ENCODE assay signal across 2 cellular contexts in the genomic region with DNA sequence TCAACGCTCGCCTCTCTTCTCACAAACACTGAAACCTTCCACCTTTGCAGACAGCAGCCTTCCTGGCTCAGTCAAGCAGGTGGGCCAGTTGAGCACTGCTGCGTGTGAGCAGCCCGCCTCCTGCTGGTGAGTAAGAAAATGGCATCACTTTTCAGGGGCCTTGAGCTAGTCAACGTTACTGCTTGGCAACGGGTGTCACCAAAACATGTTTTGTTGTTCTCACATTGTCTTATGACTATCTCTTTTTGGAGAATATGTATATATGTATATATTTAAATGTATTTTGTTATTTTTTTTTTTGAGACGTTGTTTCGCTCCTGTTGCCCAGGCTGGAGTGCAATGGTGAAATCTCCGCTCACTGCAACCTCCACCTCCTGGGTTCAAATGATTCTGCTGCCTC.
TF ChIP-seq lines count a peak whose summit lies in the region.

No MANE protein-coding gene starts in this region.

TF ChIP-seq in GM23338, 12 proteins besides CTCF, POLR2A, EP300 and RAD21 (continued from another document):
- TF ChIP-seq, protein P1, sequence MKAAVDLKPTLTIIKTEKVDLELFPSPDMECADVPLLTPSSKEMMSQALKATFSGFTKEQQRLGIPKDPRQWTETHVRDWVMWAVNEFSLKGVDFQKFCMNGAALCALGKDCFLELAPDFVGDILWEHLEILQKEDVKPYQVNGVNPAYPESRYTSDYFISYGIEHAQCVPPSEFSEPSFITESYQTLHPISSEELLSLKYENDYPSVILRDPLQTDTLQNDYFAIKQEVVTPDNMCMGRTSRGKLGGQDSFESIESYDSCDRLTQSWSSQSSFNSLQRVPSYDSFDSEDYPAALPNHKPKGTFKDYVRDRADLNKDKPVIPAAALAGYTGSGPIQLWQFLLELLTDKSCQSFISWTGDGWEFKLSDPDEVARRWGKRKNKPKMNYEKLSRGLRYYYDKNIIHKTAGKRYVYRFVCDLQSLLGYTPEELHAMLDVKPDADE (IDR thresholded peaks at IDR 0.05) = no peak
- TF ChIP-seq, protein P2, sequence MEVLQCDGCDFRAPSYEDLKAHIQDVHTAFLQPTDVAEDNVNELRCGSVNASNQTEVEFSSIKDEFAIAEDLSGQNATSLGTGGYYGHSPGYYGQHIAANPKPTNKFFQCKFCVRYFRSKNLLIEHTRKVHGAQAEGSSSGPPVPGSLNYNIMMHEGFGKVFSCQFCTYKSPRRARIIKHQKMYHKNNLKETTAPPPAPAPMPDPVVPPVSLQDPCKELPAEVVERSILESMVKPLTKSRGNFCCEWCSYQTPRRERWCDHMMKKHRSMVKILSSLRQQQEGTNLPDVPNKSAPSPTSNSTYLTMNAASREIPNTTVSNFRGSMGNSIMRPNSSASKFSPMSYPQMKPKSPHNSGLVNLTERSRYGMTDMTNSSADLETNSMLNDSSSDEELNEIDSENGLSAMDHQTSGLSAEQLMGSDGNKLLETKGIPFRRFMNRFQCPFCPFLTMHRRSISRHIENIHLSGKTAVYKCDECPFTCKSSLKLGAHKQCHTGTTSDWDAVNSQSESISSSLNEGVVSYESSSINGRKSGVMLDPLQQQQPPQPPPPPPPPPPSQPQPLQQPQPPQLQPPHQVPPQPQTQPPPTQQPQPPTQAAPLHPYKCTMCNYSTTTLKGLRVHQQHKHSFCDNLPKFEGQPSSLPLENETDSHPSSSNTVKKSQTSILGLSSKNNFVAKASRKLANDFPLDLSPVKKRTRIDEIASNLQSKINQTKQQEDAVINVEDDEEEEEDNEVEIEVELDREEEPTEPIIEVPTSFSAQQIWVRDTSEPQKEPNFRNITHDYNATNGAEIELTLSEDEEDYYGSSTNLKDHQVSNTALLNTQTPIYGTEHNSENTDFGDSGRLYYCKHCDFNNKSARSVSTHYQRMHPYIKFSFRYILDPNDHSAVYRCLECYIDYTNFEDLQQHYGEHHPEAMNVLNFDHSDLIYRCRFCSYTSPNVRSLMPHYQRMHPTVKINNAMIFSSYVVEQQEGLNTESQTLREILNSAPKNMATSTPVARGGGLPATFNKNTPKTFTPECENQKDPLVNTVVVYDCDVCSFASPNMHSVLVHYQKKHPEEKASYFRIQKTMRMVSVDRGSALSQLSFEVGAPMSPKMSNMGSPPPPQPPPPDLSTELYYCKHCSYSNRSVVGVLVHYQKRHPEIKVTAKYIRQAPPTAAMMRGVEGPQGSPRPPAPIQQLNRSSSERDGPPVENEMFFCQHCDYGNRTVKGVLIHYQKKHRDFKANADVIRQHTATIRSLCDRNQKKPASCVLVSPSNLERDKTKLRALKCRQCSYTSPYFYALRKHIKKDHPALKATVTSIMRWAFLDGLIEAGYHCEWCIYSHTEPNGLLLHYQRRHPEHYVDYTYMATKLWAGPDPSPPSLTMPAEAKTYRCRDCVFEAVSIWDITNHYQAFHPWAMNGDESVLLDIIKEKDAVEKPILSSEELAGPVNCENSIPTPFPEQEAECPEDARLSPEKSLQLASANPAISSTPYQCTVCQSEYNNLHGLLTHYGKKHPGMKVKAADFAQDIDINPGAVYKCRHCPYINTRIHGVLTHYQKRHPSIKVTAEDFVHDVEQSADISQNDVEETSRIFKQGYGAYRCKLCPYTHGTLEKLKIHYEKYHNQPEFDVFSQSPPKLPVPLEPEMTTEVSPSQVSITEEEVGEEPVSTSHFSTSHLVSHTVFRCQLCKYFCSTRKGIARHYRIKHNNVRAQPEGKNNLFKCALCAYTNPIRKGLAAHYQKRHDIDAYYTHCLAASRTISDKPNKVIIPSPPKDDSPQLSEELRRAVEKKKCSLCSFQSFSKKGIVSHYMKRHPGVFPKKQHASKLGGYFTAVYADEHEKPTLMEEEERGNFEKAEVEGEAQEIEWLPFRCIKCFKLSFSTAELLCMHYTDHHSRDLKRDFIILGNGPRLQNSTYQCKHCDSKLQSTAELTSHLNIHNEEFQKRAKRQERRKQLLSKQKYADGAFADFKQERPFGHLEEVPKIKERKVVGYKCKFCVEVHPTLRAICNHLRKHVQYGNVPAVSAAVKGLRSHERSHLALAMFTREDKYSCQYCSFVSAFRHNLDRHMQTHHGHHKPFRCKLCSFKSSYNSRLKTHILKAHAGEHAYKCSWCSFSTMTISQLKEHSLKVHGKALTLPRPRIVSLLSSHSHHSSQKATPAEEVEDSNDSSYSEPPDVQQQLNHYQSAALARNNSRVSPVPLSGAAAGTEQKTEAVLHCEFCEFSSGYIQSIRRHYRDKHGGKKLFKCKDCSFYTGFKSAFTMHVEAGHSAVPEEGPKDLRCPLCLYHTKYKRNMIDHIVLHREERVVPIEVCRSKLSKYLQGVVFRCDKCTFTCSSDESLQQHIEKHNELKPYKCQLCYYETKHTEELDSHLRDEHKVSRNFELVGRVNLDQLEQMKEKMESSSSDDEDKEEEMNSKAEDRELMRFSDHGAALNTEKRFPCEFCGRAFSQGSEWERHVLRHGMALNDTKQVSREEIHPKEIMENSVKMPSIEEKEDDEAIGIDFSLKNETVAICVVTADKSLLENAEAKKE (CRISPR knock-in tag; IDR thresholded peaks at IDR 0.05) = no peak
- no peak for TF ChIP-seq NANOG (IDR thresholded peaks at IDR 0.05; ENCODE audit: borderline replicate concordance)

TF ChIP-seq in SK-N-SH treated with all-trans-retinoic acid at 6 μM for 48 hours, 23 proteins besides CTCF, POLR2A, EP300 and RAD21 (continued from another document):
- TF ChIP-seq, protein P3, sequence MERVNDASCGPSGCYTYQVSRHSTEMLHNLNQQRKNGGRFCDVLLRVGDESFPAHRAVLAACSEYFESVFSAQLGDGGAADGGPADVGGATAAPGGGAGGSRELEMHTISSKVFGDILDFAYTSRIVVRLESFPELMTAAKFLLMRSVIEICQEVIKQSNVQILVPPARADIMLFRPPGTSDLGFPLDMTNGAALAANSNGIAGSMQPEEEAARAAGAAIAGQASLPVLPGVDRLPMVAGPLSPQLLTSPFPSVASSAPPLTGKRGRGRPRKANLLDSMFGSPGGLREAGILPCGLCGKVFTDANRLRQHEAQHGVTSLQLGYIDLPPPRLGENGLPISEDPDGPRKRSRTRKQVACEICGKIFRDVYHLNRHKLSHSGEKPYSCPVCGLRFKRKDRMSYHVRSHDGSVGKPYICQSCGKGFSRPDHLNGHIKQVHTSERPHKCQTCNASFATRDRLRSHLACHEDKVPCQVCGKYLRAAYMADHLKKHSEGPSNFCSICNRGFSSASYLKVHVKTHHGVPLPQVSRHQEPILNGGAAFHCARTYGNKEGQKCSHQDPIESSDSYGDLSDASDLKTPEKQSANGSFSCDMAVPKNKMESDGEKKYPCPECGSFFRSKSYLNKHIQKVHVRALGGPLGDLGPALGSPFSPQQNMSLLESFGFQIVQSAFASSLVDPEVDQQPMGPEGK (CRISPR knock-in tag; IDR thresholded peaks at IDR 0.05; ENCODE audit: borderline replicate concordance) = no peak
- TF ChIP-seq ISL1 (CRISPR knock-in tag; IDR thresholded peaks at IDR 0.05) (no peak), ZC3H10 (CRISPR knock-in tag; IDR thresholded peaks at IDR 0.05) (no peak), ZFP30 (CRISPR knock-in tag; IDR thresholded peaks at IDR 0.05) (no peak)
- TF ChIP-seq, protein P4, sequence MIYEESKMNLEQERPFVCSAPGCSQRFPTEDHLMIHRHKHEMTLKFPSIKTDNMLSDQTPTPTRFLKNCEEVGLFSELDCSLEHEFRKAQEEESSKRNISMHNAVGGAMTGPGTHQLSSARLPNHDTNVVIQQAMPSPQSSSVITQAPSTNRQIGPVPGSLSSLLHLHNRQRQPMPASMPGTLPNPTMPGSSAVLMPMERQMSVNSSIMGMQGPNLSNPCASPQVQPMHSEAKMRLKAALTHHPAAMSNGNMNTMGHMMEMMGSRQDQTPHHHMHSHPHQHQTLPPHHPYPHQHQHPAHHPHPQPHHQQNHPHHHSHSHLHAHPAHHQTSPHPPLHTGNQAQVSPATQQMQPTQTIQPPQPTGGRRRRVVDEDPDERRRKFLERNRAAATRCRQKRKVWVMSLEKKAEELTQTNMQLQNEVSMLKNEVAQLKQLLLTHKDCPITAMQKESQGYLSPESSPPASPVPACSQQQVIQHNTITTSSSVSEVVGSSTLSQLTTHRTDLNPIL (CRISPR knock-in tag; IDR thresholded peaks at IDR 0.05; ENCODE audit: low read depth) = no peak
